In genomic region chr19:7197760-7198696, GRCh38 we compare ENCODE assay signal across 8 cellular contexts.
DNase-seq lines count a peak whose midpoint lies in the region; ATAC-seq and TF ChIP-seq lines count a peak whose summit lies in the region.

No MANE protein-coding gene starts in this region.

- ATAC-seq in CD8-positive, alpha-beta T cell: peak; percentile 83
- ATAC-seq in GM19372 (IDR thresholded peaks at IDR 0.05; ENCODE audit: low read depth, unreplicated experiment) (peak; percentile 81), HG03558 (IDR thresholded peaks at IDR 0.05; ENCODE audit: extremely low read depth, unreplicated experiment) (peak; percentile 55), memory B cell (ENCODE audit: low read depth) (peak; percentile 88)

- peak overlapping the region; percentile 73 for H3K27ac ChIP-seq in CD8-positive, alpha-beta T cell (ENCODE audit: low read depth, low read length)
- peak overlapping the region; percentile 58 for H3K27ac ChIP-seq in effector memory CD4-positive, alpha-beta T cell (ENCODE audit: insufficient read depth, low read length, poor library complexity, severe bottlenecking)

- H3K9me3 Mint-ChIP-seq in CD8-positive, alpha-beta T cell: no peaks in the 10 kb centered on the region
- no peaks in the 10 kb centered on the region for H3K9me3 Mint-ChIP-seq in memory B cell

- intact Hi-C loops in CD8-positive, alpha-beta T cell (cut with DNase I, micrococcal nuclease): loop anchor here (1.0 to 10.0 kb wide), 10 partner anchors 46 to 1109 kb away; partner anchors contain the start of genes CD320 (in 2 of the 2), PNPLA6 (in 2 of the 2), GPR108 (in 1 of the 2) and KHSRP (in 1 of the 2)

- no peaks in the 10 kb centered on the region for H3K27me3 ChIP-seq in CD8-positive, alpha-beta T cell (ENCODE audit: insufficient read depth, low read length)
- H3K27me3 ChIP-seq in effector memory CD4-positive, alpha-beta T cell (replicated peaks; ENCODE audit: control insufficient read depth, insufficient read depth, low read length, poor library complexity, severe bottlenecking): no peaks in the 10 kb centered on the region

- H3K4me3 ChIP-seq in CD8-positive, alpha-beta T cell (ENCODE audit: low read depth, low read length): peak overlapping the region; percentile 76
- H3K4me3 ChIP-seq in effector memory CD4-positive, alpha-beta T cell (ENCODE audit: insufficient read depth, low read depth, low read length, poor library complexity, severe bottlenecking): peak overlapping the region; percentile 65

- H3K36me3 Mint-ChIP-seq in CD8-positive, alpha-beta T cell: no peaks in the 10 kb centered on the region
- H3K36me3 Mint-ChIP-seq in memory B cell: no peaks in the 10 kb centered on the region

- CTCF ChIA-PET in CD8-positive, alpha-beta T cell (lab: Charles Lee): interaction anchor here (0.6 kb wide), 1 partner anchor 154 kb away, joined by 4 read pairs; no protein-coding TSS in a partner anchor

- no peaks in the 10 kb centered on the region for H3K36me3 ChIP-seq in CD8-positive, alpha-beta T cell (ENCODE audit: insufficient read depth, low read length)
- H3K36me3 ChIP-seq in effector memory CD4-positive, alpha-beta T cell (ENCODE audit: control insufficient read depth, insufficient read depth, low read length): no peaks in the 10 kb centered on the region

- TF ChIP-seq CTCF in CD8-positive, alpha-beta T cell (IDR thresholded peaks at IDR 0.05): no peak

- peak; percentile 80 to 94 (median 88) for DNase-seq in CD8-positive, alpha-beta T cell
- DNase-seq in NCI-H82 (lab: John Stamatoyannopoulos, UW): peak; percentile 92
- peak; percentile 78 to 80 for DNase-seq in activated CD8-positive, alpha-beta memory T cell treated with anti-CD3 and anti-CD28 coated beads for 4 hours (ENCODE audit: low read depth in 2 of 2)
- DNase-seq in effector memory CD4-positive, alpha-beta T cell: peak; percentile 77 to 82 (median 81)
- peak; percentile 89 for DNase-seq in memory B cell (ENCODE audit: low spot score in 2 of 2)
- peak; percentile 76 to 85 (median 84) for DNase-seq in stimulated activated CD4-positive, alpha-beta T cell treated with anti-CD3 and anti-CD28 coated beads, TNF-alpha, amount 100 ng/mL, for 48 hours (ENCODE audit: low read depth in 3 of 3)

- H3K9me3 ChIP-seq in CD8-positive, alpha-beta T cell (ENCODE audit: low read length): no peaks in the 10 kb centered on the region
- no peaks in the 10 kb centered on the region for H3K9me3 ChIP-seq in effector memory CD4-positive, alpha-beta T cell (ENCODE audit: control insufficient read depth, low read length)

- peak overlapping the region; percentile 90 for H3K4me3 Mint-ChIP-seq in CD8-positive, alpha-beta T cell
- H3K4me3 Mint-ChIP-seq in memory B cell: peak overlapping the region; percentile 97

- POLR2A ChIA-PET in CD8-positive, alpha-beta T cell (lab: Charles Lee): interaction anchor here (1.3 kb wide), 1 partner anchor 15 kb away, joined by 4 read pairs; no protein-coding TSS in a partner anchor

- H3K27ac Mint-ChIP-seq in CD8-positive, alpha-beta T cell: peak overlapping the region; percentile 95
- H3K27ac Mint-ChIP-seq in memory B cell: peak overlapping the region; percentile 98

- peaks cover 17% of the 10 kb centered on the region for H3K4me1 ChIP-seq in CD8-positive, alpha-beta T cell (ENCODE audit: insufficient read depth, low read length)
- peaks cover 5% of the 10 kb centered on the region for H3K4me1 ChIP-seq in effector memory CD4-positive, alpha-beta T cell (ENCODE audit: control insufficient read depth, insufficient read depth, low read length, poor library complexity, severe bottlenecking)

- peaks cover 14% of the 10 kb centered on the region for H3K4me1 Mint-ChIP-seq in CD8-positive, alpha-beta T cell (ENCODE audit: low read depth)
- peaks cover 18% of the 10 kb centered on the region for H3K4me1 Mint-ChIP-seq in memory B cell

- H3K27me3 Mint-ChIP-seq in CD8-positive, alpha-beta T cell (ENCODE audit: low read depth): peaks cover 2% of the 10 kb centered on the region
- H3K27me3 Mint-ChIP-seq in memory B cell: peaks cover 8% of the 10 kb centered on the region

Comparison
In these comparisons a context has a peak if more than half of its experiments do, and no peak if none do; other contexts are left out.
1. Peak in every context shown above with its lines: DNase-seq, ATAC-seq, H3K4me3 ChIP-seq and H3K27ac ChIP-seq.